Comparison of ENCODE assay signal across 8 cellular contexts in genomic region chr3:109731639-109732473, GRCh38.
DNase-seq lines count a peak whose midpoint lies in the region; ATAC-seq and TF ChIP-seq lines count a peak whose summit lies in the region.

No MANE protein-coding gene starts in this region.

- no peak overlapping the region for H3K9ac ChIP-seq in colonic mucosa (ENCODE audit: low read depth in 2 of 2, low read length in 2 of 2)

- ATAC-seq in HG02678 (IDR thresholded peaks at IDR 0.05; ENCODE audit: unreplicated experiment), result peak; percentile 93

- H3K9me3 ChIP-seq in colonic mucosa, result no peaks in the 10 kb centered on the region

- H3K27ac ChIP-seq in colonic mucosa, result no peak overlapping the region

- peak; percentile 51 for DNase-seq in A172 (ENCODE audit: low spot score)
- peak; percentile 29 for DNase-seq in NCI-H146 treated with DMSO at 0.1 percent for 48 hours (lab: John Stamatoyannopoulos, UW; ENCODE audit: unreplicated experiment)
- DNase-seq in colonic mucosa, result peak; percentile 60
- DNase-seq in lung microvascular endothelial cell (ENCODE audit: low read depth in 2 of 2), result peak; percentile 66 to 79
- peak; percentile 27 to 40 for DNase-seq in stimulated activated CD8-positive, alpha-beta memory T cell treated with anti-CD3 and anti-CD28 coated beads, Interleukin-4, amount 100 ng/mL, for 4 hours (ENCODE audit: low read depth in 2 of 2, low spot score in 1 of 2)

- H3K4me1 ChIP-seq in colonic mucosa, result no peaks in the 10 kb centered on the region

- TF ChIP-seq CTCF in GM12874 (IDR thresholded peaks at IDR 0.05; ENCODE audit: insufficient read depth, low read depth, low read length) (peak; percentile 69; the same call in 1 of the 2 replicates), WI38 (IDR thresholded peaks at IDR 0.05; ENCODE audit: low read depth, low read length) (peak; percentile 73), colonic mucosa (IDR thresholded peaks at IDR 0.05) (peak; percentile 85)

- H3K27me3 ChIP-seq in colonic mucosa, result no peaks in the 10 kb centered on the region

- H3K36me3 ChIP-seq in colonic mucosa, result no peaks in the 10 kb centered on the region

- intact Hi-C loops in colonic mucosa (cut with DNase I), result loop anchor here (5.0 to 10.0 kb wide), 2 partner anchors 583 to 1350 kb away; no protein-coding TSS in a partner anchor

- no peak overlapping the region for H3K4me3 ChIP-seq in WI38 (ENCODE audit: low read depth, low read length)
- H3K4me3 ChIP-seq in colonic mucosa, result no peak overlapping the region
